In genomic region chr5:178778919-178779318, GRCh38 we compare ENCODE assay signal across 14 cellular contexts. TPM values are rescaled to one million over a fixed set of nuclear protein-coding genes. Genes with fewer than 3 reads are reported as not detected.
DNase-seq lines count a peak whose midpoint lies in the region; ATAC-seq and TF ChIP-seq lines count a peak whose summit lies in the region.
"Had no signal": no experiment of that assay in that cellular context is flagged by ENCODE, and none has a peak within 500 bp of the region (broad histone marks: within the 10 kb centered on the region; RNA-seq: fewer than 3 reads in every experiment).

No MANE protein-coding gene starts in this region.

- no peak for TF ChIP-seq CTCF in upper lobe of right lung (IDR thresholded peaks at IDR 0.05)

- intact Hi-C loops in upper lobe of right lung (cut with DNase I) = no loop called here

- H3K9me3 ChIP-seq in upper lobe of right lung = no peaks in the 10 kb centered on the region
- peaks cover 4% of the 10 kb centered on the region; the same call in 1 of the 2 replicates for H3K9me3 ChIP-seq in HAP-1
- H3K9me3 ChIP-seq: SK-N-SH had no signal

- DNase-seq in NCI-H69 (lab: John Stamatoyannopoulos, UW) = peak; percentile 85
- peak; percentile 38 for DNase-seq in glomerular visceral epithelial cell (ENCODE audit: extremely low spot score)
- DNase-seq in mucosa of gallbladder (ENCODE audit: low spot score) = peak; percentile 66
- no peak for DNase-seq in upper lobe of right lung
- DNase-seq in HAP-1 (ENCODE audit: low spot score in 2 of 2) = no peak
- DNase-seq in superior temporal gyrus (ENCODE audit: extremely low spot score) = no peak
- DNase-seq: IMR-90, NCI-H1436, NCI-H2081 treated with DMSO at 0.1 percent for 48 hours, NCI-H2227 treated with DMSO at 0.1 percent for 48 hours, NCI-H526 treated with DMSO at 0.1 percent for 48 hours, SK-N-SH had no signal

- H3K27me3 ChIP-seq in upper lobe of right lung (no peaks in the 10 kb centered on the region), HAP-1 (ENCODE audit: low read depth) (no peaks in the 10 kb centered on the region)

- H3K4me3 ChIP-seq in upper lobe of right lung (no peak overlapping the region), HAP-1 (no peak overlapping the region)

- no peak overlapping the region for H3K27ac ChIP-seq in upper lobe of right lung

- no peaks in the 10 kb centered on the region for H3K36me3 ChIP-seq in upper lobe of right lung
- no peaks in the 10 kb centered on the region for H3K36me3 ChIP-seq in HAP-1 (replicated peaks)

- in situ Hi-C loops in HAP-1 (cut with MboI; ENCODE audit: low sequenced_read_pairs) = no loop called here

- H3K4me1 ChIP-seq in upper lobe of right lung = no peaks in the 10 kb centered on the region
- no peaks in the 10 kb centered on the region for H3K4me1 ChIP-seq in HAP-1

- peak; percentile 48 for ATAC-seq in upper lobe of right lung
- no peak for ATAC-seq in GM19395 (IDR thresholded peaks at IDR 0.05; ENCODE audit: unreplicated experiment)
- ATAC-seq: Right ventricle myocardium inferior had no signal

RNA-seq across cellular contexts. Expression of gene ZNF354A, which starts 48.5 kb away (rescaled TPM):
- total RNA-seq in mucosa of gallbladder (13.8 TPM), upper lobe of right lung (13.3 TPM)

Comparison
In these comparisons a context has a peak if more than half of its experiments do, and no peak if none do; other contexts are left out.
1. DNase-seq: peak in NCI-H69 (single experiment), glomerular visceral epithelial cell (single experiment) and mucosa of gallbladder (single experiment); none in upper lobe of right lung (single experiment), HAP-1 (0 of 2) and superior temporal gyrus (single experiment).